Comparison of ENCODE assay signal across 1 cellular context in the genomic region with DNA sequence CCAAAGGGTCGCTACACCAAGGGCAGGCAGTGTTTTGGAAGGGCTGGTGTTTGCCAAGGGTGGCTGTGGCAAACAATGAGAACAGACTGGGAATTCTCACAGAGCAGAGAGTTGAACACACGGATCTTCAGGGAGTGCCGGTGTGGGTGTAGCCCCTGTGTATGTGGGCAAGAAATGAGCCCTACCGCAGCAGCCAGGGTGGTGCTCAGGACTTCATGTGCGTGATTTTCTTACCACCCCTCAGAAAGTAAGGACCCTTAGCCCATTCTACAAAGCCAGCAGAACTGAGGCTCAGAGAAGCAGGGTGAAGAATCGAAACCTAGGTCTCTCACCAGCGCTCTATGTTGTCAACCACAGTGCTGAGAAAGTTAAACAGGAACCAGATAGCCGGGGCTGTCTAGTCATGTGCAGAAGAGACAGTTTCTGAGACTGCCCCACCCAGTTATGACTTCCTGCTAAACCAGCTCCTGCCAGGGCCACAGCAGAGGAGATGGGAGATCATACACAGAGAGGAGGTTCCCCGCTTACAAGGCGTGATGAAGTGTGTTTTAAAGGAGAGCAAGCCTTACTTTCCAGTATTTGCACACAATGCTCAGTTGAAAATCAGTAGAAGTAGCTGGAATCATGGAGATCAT.
TF ChIP-seq lines count a peak whose summit lies in the region.

No MANE protein-coding gene starts in this region.

TF ChIP-seq in K562, 482 proteins besides CTCF, POLR2A, EP300 and RAD21 (continued from another document and continues in another):
- TF ChIP-seq, protein P1, sequence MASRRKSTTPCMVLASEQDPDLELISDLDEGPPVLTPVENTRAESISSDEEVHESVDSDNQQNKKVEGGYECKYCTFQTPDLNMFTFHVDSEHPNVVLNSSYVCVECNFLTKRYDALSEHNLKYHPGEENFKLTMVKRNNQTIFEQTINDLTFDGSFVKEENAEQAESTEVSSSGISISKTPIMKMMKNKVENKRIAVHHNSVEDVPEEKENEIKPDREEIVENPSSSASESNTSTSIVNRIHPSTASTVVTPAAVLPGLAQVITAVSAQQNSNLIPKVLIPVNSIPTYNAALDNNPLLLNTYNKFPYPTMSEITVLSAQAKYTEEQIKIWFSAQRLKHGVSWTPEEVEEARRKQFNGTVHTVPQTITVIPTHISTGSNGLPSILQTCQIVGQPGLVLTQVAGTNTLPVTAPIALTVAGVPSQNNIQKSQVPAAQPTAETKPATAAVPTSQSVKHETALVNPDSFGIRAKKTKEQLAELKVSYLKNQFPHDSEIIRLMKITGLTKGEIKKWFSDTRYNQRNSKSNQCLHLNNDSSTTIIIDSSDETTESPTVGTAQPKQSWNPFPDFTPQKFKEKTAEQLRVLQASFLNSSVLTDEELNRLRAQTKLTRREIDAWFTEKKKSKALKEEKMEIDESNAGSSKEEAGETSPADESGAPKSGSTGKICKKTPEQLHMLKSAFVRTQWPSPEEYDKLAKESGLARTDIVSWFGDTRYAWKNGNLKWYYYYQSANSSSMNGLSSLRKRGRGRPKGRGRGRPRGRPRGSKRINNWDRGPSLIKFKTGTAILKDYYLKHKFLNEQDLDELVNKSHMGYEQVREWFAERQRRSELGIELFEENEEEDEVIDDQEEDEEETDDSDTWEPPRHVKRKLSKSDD (conservative IDR thresholded peaks at IDR 0.05; ENCODE audit: low read length): no peak
- TF ChIP-seq SREBF1 (IDR thresholded peaks at IDR 0.05; ENCODE audit: borderline replicate concordance, low read depth, low read length) (no peak), ZNF785 (CRISPR knock-in tag; IDR thresholded peaks at IDR 0.05) (no peak), ZBED1 (IDR thresholded peaks at IDR 0.05) (no peak), POLR2AphosphoS5 (IDR thresholded peaks at IDR 0.05; ENCODE audit: control insufficient read depth, insufficient read depth, low read depth, low read length) (no peak), PHF8 (IDR thresholded peaks at IDR 0.05; ENCODE audit: borderline replicate concordance, low read length) (peak; percentile 38; the same call in 1 of the 2 replicates), ZKSCAN8 (CRISPR knock-in tag; IDR thresholded peaks at IDR 0.05) (no peak), ARID2 (IDR thresholded peaks at IDR 0.05) (no peak), KLF10 (CRISPR knock-in tag; IDR thresholded peaks at IDR 0.05) (no peak), CEBPZ (IDR thresholded peaks at IDR 0.05; ENCODE audit: borderline replicate concordance, low read depth, low read length) (no peak), SREBF2 (CRISPR knock-in tag; IDR thresholded peaks at IDR 0.05) (no peak), ARID1B (IDR thresholded peaks at IDR 0.05) (no peak), ZNF143 (CRISPR knock-in tag; IDR thresholded peaks at IDR 0.05) (no peak), YBX1 (IDR thresholded peaks at IDR 0.05) (no peak), FOXK1 (CRISPR knock-in tag; IDR thresholded peaks at IDR 0.05; ENCODE audit: borderline replicate concordance) (no peak), CBX2 (IDR thresholded peaks at IDR 0.05; ENCODE audit: insufficient read depth, low read length, poor library complexity, severe bottlenecking) (no peak), XRCC5 (IDR thresholded peaks at IDR 0.05; ENCODE audit: low read depth, low read length) (no peak), HNRNPUL1 (IDR thresholded peaks at IDR 0.05; ENCODE audit: low read length) (no peak), LCOR (CRISPR knock-in tag; IDR thresholded peaks at IDR 0.05) (no peak), NFRKB (IDR thresholded peaks at IDR 0.05; ENCODE audit: low read depth) (0 out of 2 replicates have a peak, but pooled peaks have one; percentile 43), HDAC6 (IDR thresholded peaks at IDR 0.05; ENCODE audit: low read depth, low read length) (no peak), GMEB1 (CRISPR knock-in tag; IDR thresholded peaks at IDR 0.05) (no peak), NFE2L1 (tag; IDR thresholded peaks at IDR 0.05; ENCODE audit: borderline replicate concordance, low read depth) (no peak), ESRRA (IDR thresholded peaks at IDR 0.05; ENCODE audit: borderline replicate concordance, low read depth) (no peak), ETS2 (tag; IDR thresholded peaks at IDR 0.05; ENCODE audit: borderline replicate concordance, poor library complexity, severe bottlenecking) (no peak), FOXJ3 (CRISPR knock-in tag; IDR thresholded peaks at IDR 0.05) (no peak), RBM34 (IDR thresholded peaks at IDR 0.05; ENCODE audit: borderline replicate concordance, insufficient read depth, low read length) (no peak), XRCC4 (IDR thresholded peaks at IDR 0.05; ENCODE audit: extremely low read depth, insufficient read depth, insufficient read length) (no peak), CHD4 (IDR thresholded peaks at IDR 0.05; ENCODE audit: insufficient read depth, insufficient replicate concordance, low read depth, low read length, poor library complexity, severe bottlenecking) (no peak), ZBTB8A (IDR thresholded peaks at IDR 0.05; ENCODE audit: partially characterized antibody) (no peak), ZBTB7A (IDR thresholded peaks at IDR 0.05; ENCODE audit: borderline replicate concordance, control insufficient read depth, low read depth, low read length) (no peak), ZNF639 (CRISPR knock-in tag; conservative IDR thresholded peaks at IDR 0.05 in 1 of 2, IDR thresholded peaks at IDR 0.05 in 1 of 2) (peak in 1 of 2 experiments; percentile 59; a peak in 1 of 4 replicates), POU5F1 (IDR thresholded peaks at IDR 0.05; ENCODE audit: borderline replicate concordance, low read depth, low read length, partially characterized antibody) (no peak)
- TF ChIP-seq, protein P2, sequence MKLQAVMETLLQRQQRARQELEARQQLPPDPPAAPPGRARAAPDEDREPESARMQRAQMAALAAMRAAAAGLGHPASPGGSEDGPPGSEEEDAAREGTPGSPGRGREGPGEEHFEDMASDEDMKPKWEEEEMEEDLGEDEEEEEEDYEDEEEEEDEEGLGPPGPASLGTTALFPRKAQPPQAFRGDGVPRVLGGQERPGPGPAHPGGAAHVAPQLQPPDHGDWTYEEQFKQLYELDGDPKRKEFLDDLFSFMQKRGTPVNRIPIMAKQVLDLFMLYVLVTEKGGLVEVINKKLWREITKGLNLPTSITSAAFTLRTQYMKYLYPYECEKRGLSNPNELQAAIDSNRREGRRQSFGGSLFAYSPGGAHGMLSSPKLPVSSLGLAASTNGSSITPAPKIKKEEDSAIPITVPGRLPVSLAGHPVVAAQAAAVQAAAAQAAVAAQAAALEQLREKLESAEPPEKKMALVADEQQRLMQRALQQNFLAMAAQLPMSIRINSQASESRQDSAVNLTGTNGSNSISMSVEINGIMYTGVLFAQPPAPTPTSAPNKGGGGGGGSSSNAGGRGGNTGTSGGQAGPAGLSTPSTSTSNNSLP (IDR thresholded peaks at IDR 0.05; ENCODE audit: borderline replicate concordance, low read depth, low read length): no peak
- TF ChIP-seq, protein P3, sequence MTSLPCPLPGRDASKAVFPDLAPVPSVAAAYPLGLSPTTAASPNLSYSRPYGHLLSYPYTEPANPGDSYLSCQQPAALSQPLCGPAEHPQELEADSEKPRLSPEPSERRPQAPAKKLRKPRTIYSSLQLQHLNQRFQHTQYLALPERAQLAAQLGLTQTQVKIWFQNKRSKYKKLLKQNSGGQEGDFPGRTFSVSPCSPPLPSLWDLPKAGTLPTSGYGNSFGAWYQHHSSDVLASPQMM (CRISPR knock-in tag; IDR thresholded peaks at IDR 0.05): no peak
- TF ChIP-seq, protein P4, sequence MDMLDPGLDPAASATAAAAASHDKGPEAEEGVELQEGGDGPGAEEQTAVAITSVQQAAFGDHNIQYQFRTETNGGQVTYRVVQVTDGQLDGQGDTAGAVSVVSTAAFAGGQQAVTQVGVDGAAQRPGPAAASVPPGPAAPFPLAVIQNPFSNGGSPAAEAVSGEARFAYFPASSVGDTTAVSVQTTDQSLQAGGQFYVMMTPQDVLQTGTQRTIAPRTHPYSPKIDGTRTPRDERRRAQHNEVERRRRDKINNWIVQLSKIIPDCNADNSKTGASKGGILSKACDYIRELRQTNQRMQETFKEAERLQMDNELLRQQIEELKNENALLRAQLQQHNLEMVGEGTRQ (CRISPR knock-in tag; IDR thresholded peaks at IDR 0.05): no peak
- TF ChIP-seq, protein P5, sequence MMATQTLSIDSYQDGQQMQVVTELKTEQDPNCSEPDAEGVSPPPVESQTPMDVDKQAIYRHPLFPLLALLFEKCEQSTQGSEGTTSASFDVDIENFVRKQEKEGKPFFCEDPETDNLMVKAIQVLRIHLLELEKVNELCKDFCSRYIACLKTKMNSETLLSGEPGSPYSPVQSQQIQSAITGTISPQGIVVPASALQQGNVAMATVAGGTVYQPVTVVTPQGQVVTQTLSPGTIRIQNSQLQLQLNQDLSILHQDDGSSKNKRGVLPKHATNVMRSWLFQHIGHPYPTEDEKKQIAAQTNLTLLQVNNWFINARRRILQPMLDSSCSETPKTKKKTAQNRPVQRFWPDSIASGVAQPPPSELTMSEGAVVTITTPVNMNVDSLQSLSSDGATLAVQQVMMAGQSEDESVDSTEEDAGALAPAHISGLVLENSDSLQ (IDR thresholded peaks at IDR 0.05): no peak; the same call in 1 of the 2 replicates
- TF ChIP-seq, protein P6, sequence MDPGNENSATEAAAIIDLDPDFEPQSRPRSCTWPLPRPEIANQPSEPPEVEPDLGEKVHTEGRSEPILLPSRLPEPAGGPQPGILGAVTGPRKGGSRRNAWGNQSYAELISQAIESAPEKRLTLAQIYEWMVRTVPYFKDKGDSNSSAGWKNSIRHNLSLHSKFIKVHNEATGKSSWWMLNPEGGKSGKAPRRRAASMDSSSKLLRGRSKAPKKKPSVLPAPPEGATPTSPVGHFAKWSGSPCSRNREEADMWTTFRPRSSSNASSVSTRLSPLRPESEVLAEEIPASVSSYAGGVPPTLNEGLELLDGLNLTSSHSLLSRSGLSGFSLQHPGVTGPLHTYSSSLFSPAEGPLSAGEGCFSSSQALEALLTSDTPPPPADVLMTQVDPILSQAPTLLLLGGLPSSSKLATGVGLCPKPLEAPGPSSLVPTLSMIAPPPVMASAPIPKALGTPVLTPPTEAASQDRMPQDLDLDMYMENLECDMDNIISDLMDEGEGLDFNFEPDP (CRISPR knock-in tag; IDR thresholded peaks at IDR 0.05): no peak
- TF ChIP-seq, protein P7, sequence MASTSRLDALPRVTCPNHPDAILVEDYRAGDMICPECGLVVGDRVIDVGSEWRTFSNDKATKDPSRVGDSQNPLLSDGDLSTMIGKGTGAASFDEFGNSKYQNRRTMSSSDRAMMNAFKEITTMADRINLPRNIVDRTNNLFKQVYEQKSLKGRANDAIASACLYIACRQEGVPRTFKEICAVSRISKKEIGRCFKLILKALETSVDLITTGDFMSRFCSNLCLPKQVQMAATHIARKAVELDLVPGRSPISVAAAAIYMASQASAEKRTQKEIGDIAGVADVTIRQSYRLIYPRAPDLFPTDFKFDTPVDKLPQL (IDR thresholded peaks at IDR 0.05; ENCODE audit: extremely low read depth, insufficient read length): no peak
- TF ChIP-seq, protein P8, sequence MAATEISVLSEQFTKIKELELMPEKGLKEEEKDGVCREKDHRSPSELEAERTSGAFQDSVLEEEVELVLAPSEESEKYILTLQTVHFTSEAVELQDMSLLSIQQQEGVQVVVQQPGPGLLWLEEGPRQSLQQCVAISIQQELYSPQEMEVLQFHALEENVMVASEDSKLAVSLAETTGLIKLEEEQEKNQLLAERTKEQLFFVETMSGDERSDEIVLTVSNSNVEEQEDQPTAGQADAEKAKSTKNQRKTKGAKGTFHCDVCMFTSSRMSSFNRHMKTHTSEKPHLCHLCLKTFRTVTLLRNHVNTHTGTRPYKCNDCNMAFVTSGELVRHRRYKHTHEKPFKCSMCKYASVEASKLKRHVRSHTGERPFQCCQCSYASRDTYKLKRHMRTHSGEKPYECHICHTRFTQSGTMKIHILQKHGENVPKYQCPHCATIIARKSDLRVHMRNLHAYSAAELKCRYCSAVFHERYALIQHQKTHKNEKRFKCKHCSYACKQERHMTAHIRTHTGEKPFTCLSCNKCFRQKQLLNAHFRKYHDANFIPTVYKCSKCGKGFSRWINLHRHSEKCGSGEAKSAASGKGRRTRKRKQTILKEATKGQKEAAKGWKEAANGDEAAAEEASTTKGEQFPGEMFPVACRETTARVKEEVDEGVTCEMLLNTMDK (IDR thresholded peaks at IDR 0.05; ENCODE audit: borderline replicate concordance, insufficient read depth, low read depth, low read length, poor library complexity, severe bottlenecking): no peak
